8 cellular contexts compared by ENCODE assay signal in the genomic region with DNA sequence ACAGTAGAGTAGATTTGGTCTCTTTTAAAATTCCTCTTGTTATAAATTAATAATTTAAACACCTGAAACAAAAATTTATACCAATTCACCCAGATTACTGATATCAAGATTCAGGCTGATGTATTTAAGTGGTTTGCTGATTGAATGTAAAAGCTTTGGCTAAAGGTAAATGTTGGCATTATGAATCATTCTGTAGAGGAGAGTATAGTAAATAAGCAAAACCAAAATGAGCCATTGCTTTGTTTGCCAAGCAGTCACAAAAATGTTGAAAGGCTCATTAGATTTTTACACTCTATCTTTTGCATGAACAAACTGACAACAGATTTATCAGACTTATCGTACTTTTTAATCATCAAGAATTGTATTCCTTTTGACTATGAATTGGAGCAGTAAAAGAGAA.
"Had no signal": no experiment of that assay in that cellular context is flagged by ENCODE, and none has a peak within 500 bp of the region (broad histone marks: within the 10 kb centered on the region; RNA-seq: fewer than 3 reads in every experiment).

No MANE protein-coding gene starts in this region.

- H3K27ac Mint-ChIP-seq: GM23338, H9, IgD-negative memory B cell had no signal

- H3K4me3 Mint-ChIP-seq: GM23338, H9, IgD-negative memory B cell had no signal

- DNase-seq: H9, HCEC 1CT, KBM-7 had no signal

- H3K36me3 Mint-ChIP-seq: IgD-negative memory B cell had no signal

- H3K27ac ChIP-seq: HL-60, KMS-11 had no signal

- ATAC-seq: GM23338, HepG2 had no signal

- H3K4me1 Mint-ChIP-seq: GM23338, H9, IgD-negative memory B cell had no signal

- H3K27me3 Mint-ChIP-seq: IgD-negative memory B cell had no signal

- H3K4me3 ChIP-seq: GM23338 had no signal
